ENCODE assay signal across 8 cellular contexts in the genomic region with DNA sequence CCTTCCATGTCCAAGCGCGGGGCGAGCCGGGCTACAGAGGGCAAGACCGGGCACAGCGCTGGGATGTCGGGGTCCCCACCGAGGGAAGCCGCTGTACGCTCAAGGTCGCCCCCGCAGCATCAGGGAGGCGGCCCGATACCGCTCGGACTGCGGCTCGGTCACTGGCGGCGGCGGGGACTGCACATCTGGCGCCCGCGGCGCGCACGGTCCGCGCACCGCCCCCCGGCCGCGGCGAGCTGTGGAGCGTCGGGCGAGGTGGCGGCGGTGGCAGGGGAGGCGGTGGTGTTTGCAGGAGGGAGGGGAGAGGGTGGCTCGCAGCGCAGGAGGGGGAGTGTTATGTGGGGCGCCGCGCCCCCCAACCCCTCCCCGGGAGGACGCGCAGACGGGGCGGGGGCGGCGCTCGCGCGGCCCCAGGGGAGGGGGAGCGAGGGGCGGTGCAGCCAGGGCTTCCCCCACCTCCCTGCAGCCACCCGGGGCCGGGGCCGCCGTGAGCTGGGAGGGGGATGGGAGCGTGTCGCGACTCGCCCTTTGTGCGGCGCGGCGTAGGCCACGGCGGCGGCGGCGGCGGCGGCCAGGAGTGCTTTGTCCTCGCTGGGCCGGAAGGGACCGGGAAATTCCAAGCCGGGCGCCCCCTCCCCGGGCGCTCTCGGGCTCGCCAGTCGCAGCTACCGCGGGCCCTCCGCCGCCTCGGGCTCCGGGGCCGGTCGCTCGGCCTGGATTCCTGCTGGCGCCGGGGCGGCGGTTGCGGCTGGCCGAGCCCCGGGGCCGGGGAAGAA. TPM values are rescaled to one million over a fixed set of nuclear protein-coding genes. Genes with fewer than 3 reads are reported as not detected.
DNase-seq lines count a peak whose midpoint lies in the region; ATAC-seq and TF ChIP-seq lines count a peak whose summit lies in the region.

A gene (minus strand): TSS at position 309 of the 776 bp plus-strand sequence. CDS start 301 bp downstream, at position 8.

- H3K9ac ChIP-seq in HCT116 (ENCODE audit: low read length) = peak within 1 kb of the TSS; percentile 71

- peak within 1 kb of the TSS; percentile 90 for H3K4me2 ChIP-seq in HCT116 (ENCODE audit: low read length)

- peaks cover 0 to 11% (median 5%) of the 10 kb centered on the region in 7 donors for H3K9me3 Mint-ChIP-seq in CD14-positive monocyte
- H3K9me3 Mint-ChIP-seq in dendritic cell treated with granulocyte-macrophage colony-stimulating factor and Interleukin-4, amounts not matched to agents 40 ng/mL and 50 ng/mL, for 4 days = no peaks in the 10 kb centered on the region

- H3K36me3 Mint-ChIP-seq in CD14-positive monocyte = no peaks in the 10 kb centered on the region
- H3K36me3 Mint-ChIP-seq in dendritic cell treated with granulocyte-macrophage colony-stimulating factor and Interleukin-4, amounts not matched to agents 40 ng/mL and 50 ng/mL, for 4 days (ENCODE audit: low read depth) = no peaks in the 10 kb centered on the region

- RAD21 ChIA-PET in HCT116 (lab: Charles Lee; ENCODE audit: low non-redundant PET in 1 of 2, low total read pairs in 2 of 2, uncharacterized antibody in 2 of 2, unreplicated experiment in 2 of 2) = no interaction called here

- peak within 1 kb of the TSS; percentile 21 to 76 for H3K4me3 Mint-ChIP-seq in CD14-positive monocyte
- H3K4me3 Mint-ChIP-seq in dendritic cell treated with granulocyte-macrophage colony-stimulating factor and Interleukin-4, amounts not matched to agents 40 ng/mL and 50 ng/mL, for 4 days = peak within 1 kb of the TSS; percentile 58

- DNase-seq in CD14-positive monocyte (ENCODE audit: low spot score) (no peak), HCT116 (ENCODE audit: low read depth, low spot score) (no peak), SJCRH30 (no peak), left colon (peak; percentile 45 to 55)
- peak; percentile 18 for DNase-seq in stimulated activated CD4-positive, alpha-beta T cell treated with anti-CD3 and anti-CD28 coated beads, Interleukin-4, amount 100 ng/mL, for 1 hour

- CTCF ChIA-PET in HCT116 (lab: Charles Lee) = interaction anchor here (1.0 to 1.7 kb wide), 3 partner anchors 10 to 718 kb away, joined by 3 to 6 read pairs (median 6); no protein-coding TSS in a partner anchor

- H3K27ac Mint-ChIP-seq in CD14-positive monocyte = no peak within 1 kb of the TSS
- no peak within 1 kb of the TSS for H3K27ac Mint-ChIP-seq in dendritic cell treated with granulocyte-macrophage colony-stimulating factor and Interleukin-4, amounts not matched to agents 40 ng/mL and 50 ng/mL, for 4 days

- H3K27me3 ChIP-seq in HCT116 (ENCODE audit: insufficient read depth, low read length) (no peaks in the 10 kb centered on the region), SJCRH30 (no peaks in the 10 kb centered on the region)

- TF ChIP-seq CTCF in CD14-positive monocyte (IDR thresholded peaks at IDR 0.05) = no peak
- TF ChIP-seq CTCF in HCT116 (IDR thresholded peaks at IDR 0.05 in 2 of 3, conservative IDR thresholded peaks at IDR 0.05 in 1 of 3; ENCODE audit: borderline replicate concordance in 1 of 3, insufficient read depth in 1 of 3, low read depth in 2 of 3, low read length in 2 of 3) = no peak

- H3K79me2 ChIP-seq in HCT116 (ENCODE audit: insufficient read depth, low read length) = no peaks in the 10 kb centered on the region

- intact Hi-C loops in CD14-positive monocyte (cut with micrococcal nuclease) (loop anchor here in 1 of 2 donors (10.0 kb wide), 1 partner anchor 434 kb away; no protein-coding TSS in a partner anchor), HCT116 (cut with micrococcal nuclease) (loop anchor here (10.0 kb wide), 2 partner anchors 574 to 1934 kb away; no protein-coding TSS in a partner anchor), left colon (cut with DNase I, micrococcal nuclease) (loop anchor here in 1 of 2 donors (5.0 kb wide), 1 partner anchor 432 kb away; no protein-coding TSS in a partner anchor)
- intact Hi-C loops in dendritic cell treated with granulocyte-macrophage colony-stimulating factor and Interleukin-4, amounts not matched to agents 40 ng/mL and 50 ng/mL, for 4 days (cut with micrococcal nuclease) = no loop called here

- peak; percentile 72 for ATAC-seq in HCT116
- peak; percentile 71 for ATAC-seq in left colon
- no peak for ATAC-seq in HG03354 (IDR thresholded peaks at IDR 0.05; ENCODE audit: poor library complexity, severe bottlenecking, unreplicated experiment)
- ATAC-seq in HG02884 (IDR thresholded peaks at IDR 0.05; ENCODE audit: unreplicated experiment) = no peak

- BruUV-seq in HCT116 (replicated peaks; lab: Mats Ljungman, UMichigan) = no TSS peak

- H3K9me3 ChIP-seq in HCT116 (ENCODE audit: control insufficient read depth in 1 of 2, insufficient read depth in 1 of 2, low read depth in 1 of 2, low read length in 2 of 2) = no peaks in the 10 kb centered on the region
- H3K9me3 ChIP-seq in SJCRH30 (replicated peaks) = no peaks in the 10 kb centered on the region

- no peak for TF ChIP-seq RAD21 in HCT116 (IDR thresholded peaks at IDR 0.05; ENCODE audit: low read depth)

- no peak within 1 kb of the TSS for H2AFZ ChIP-seq in HCT116 (ENCODE audit: low read depth, low read length, poor library complexity, severe bottlenecking)

- H3K9me2 ChIP-seq in HCT116 (ENCODE audit: insufficient read depth) = no peaks in the 10 kb centered on the region

- POLR2A ChIA-PET in HCT116 (lab: Charles Lee) = no interaction called here

- peaks cover 63 to 85% (median 69%) of the 10 kb centered on the region in 3 donors for H3K27me3 Mint-ChIP-seq in CD14-positive monocyte (ENCODE audit: low read depth in 3 of 3)
- H3K27me3 Mint-ChIP-seq in dendritic cell treated with granulocyte-macrophage colony-stimulating factor and Interleukin-4, amounts not matched to agents 40 ng/mL and 50 ng/mL, for 4 days = peaks cover 75% of the 10 kb centered on the region

- TF ChIP-seq POLR2A in HCT116 (IDR thresholded peaks at IDR 0.05; ENCODE audit: borderline replicate concordance, extremely low read depth, insufficient read depth, insufficient read length) = no peak

- H3K4me1 Mint-ChIP-seq in CD14-positive monocyte = peaks cover 5% of the 10 kb centered on the region
- no peaks in the 10 kb centered on the region for H3K4me1 Mint-ChIP-seq in dendritic cell treated with granulocyte-macrophage colony-stimulating factor and Interleukin-4, amounts not matched to agents 40 ng/mL and 50 ng/mL, for 4 days (ENCODE audit: low read depth)

- no peaks in the 10 kb centered on the region for H4K20me1 ChIP-seq in HCT116 (ENCODE audit: insufficient read depth)

- H3K4me1 ChIP-seq in HCT116 (ENCODE audit: control insufficient read depth in 1 of 2, insufficient read depth in 2 of 2, low read length in 2 of 2) = peaks cover 16 to 24% of the 10 kb centered on the region in 2 experiments; a peak in 3 of 4 replicates
- H3K4me1 ChIP-seq in SJCRH30 = peaks cover 7% of the 10 kb centered on the region

- H3K36me3 ChIP-seq in HCT116 (ENCODE audit: control insufficient read depth in 1 of 2, insufficient read depth in 2 of 2, low read length in 2 of 2) (no peaks in the 10 kb centered on the region), SJCRH30 (no peaks in the 10 kb centered on the region)

- H3K27ac ChIP-seq in HCT116 (ENCODE audit: low read depth, low read length) (peak within 1 kb of the TSS; percentile 93), SJCRH30 (peak within 1 kb of the TSS; percentile 36; the same call in 1 of the 2 replicates)

- peak within 1 kb of the TSS; percentile 65 to 66 for H3K4me3 ChIP-seq in HCT116 (replicated peaks in 1 of 2; ENCODE audit: low read depth in 1 of 2, low read length in 2 of 2)
- H3K4me3 ChIP-seq in SJCRH30 = peak within 1 kb of the TSS; percentile 65

TF ChIP-seq in HCT116, 20 proteins besides CTCF, POLR2A, EP300 and RAD21 (continues in another document):
- TF ChIP-seq ELF1 (IDR thresholded peaks at IDR 0.05; ENCODE audit: borderline replicate concordance, low read depth) (no peak), ZNF274 (IDR thresholded peaks at IDR 0.05; ENCODE audit: low read depth, low read length) (no peak), YY1 (IDR thresholded peaks at IDR 0.05; ENCODE audit: extremely low read depth, insufficient replicate concordance, low read depth, low read length) (no peak), ZFX (IDR thresholded peaks at IDR 0.05) (no peak; the same call in 1 of the 2 replicates)
- TF ChIP-seq, protein P1, sequence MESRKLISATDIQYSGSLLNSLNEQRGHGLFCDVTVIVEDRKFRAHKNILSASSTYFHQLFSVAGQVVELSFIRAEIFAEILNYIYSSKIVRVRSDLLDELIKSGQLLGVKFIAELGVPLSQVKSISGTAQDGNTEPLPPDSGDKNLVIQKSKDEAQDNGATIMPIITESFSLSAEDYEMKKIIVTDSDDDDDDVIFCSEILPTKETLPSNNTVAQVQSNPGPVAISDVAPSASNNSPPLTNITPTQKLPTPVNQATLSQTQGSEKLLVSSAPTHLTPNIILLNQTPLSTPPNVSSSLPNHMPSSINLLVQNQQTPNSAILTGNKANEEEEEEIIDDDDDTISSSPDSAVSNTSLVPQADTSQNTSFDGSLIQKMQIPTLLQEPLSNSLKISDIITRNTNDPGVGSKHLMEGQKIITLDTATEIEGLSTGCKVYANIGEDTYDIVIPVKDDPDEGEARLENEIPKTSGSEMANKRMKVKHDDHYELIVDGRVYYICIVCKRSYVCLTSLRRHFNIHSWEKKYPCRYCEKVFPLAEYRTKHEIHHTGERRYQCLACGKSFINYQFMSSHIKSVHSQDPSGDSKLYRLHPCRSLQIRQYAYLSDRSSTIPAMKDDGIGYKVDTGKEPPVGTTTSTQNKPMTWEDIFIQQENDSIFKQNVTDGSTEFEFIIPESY (IDR thresholded peaks at IDR 0.05; ENCODE audit: extremely low read depth, insufficient replicate concordance, low read length) = no peak
- TF ChIP-seq, protein P2, sequence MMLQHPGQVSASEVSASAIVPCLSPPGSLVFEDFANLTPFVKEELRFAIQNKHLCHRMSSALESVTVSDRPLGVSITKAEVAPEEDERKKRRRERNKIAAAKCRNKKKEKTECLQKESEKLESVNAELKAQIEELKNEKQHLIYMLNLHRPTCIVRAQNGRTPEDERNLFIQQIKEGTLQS (IDR thresholded peaks at IDR 0.05) = no peak

RNA-seq across cellular contexts. Expression of the gene that starts here (rescaled TPM):
- polyA plus RNA-seq in CD14-positive monocyte = not detected
- total RNA-seq in HCT116 (2021; ENCODE audit: unreplicated experiment) (7.4 TPM), left colon (1 to 10 TPM; 3.8 to 4.2 TPM)
- 5.9 and 6.2 TPM in 2 replicates for polyA plus RNA-seq in HCT116 (2012)
- total RNA-seq in SJCRH30 (2014; rRNA removed; shearing (Covaris generic)) = 4.0 and 4.4 TPM in 2 replicates

Comparison
In these comparisons a context has a peak if more than half of its experiments do, and no peak if none do; other contexts are left out.
1. DNase-seq: peak in left colon (2 of 2) and stimulated activated CD4-positive, alpha-beta T cell treated with anti-CD3 and anti-CD28 coated beads, Interleukin-4, amount 100 ng/mL, for 1 hour (single experiment); none in CD14-positive monocyte (single experiment), HCT116 (single experiment) and SJCRH30 (0 of 2).
2. ATAC-seq: peak in HCT116 (single experiment) and left colon (single experiment); none in HG03354 (single experiment) and HG02884 (single experiment).